26 cellular contexts compared by ENCODE assay signal in genomic region chr6:118506071-118506638, GRCh38. TPM values are rescaled to one million over a fixed set of nuclear protein-coding genes. Genes with fewer than 3 reads are reported as not detected.
A peak's percentile ranks its signal among the peaks of the same experiment; 100 is the strongest.
DNase-seq lines count a peak whose midpoint lies in the region; ATAC-seq and TF ChIP-seq lines count a peak whose summit lies in the region.
"Had no signal": no experiment of that assay in that cellular context is flagged by ENCODE, and none has a peak within 500 bp of the region (broad histone marks: within the 10 kb centered on the region; RNA-seq: fewer than 3 reads in every experiment).

No MANE protein-coding gene starts in this region.

- H3K27me3 Mint-ChIP-seq in activated T-cell treated with anti-CD3 and anti-CD28 coated beads, Interleukin-2, amount 50 U/mL, for 24 hours: no peaks in the 10 kb centered on the region
- no peaks in the 10 kb centered on the region for H3K27me3 Mint-ChIP-seq in activated T-cell treated with anti-CD3 and anti-CD28 coated beads, Interleukin-2, amount 50 U/mL, for 4 hours (ENCODE audit: low read depth)
- H3K27me3 Mint-ChIP-seq in CD4-positive, alpha-beta T cell: no peaks in the 10 kb centered on the region
- no peaks in the 10 kb centered on the region for H3K27me3 Mint-ChIP-seq in naive thymus-derived CD8-positive, alpha-beta T cell
- H3K27me3 Mint-ChIP-seq in stimulated activated memory B cell treated with anti-CD40 and anti-IgM and Interleukin-4, amounts not matched to agents 10 μg/mL and 1 μg/mL and 100 μg/mL, for 72 hours: no peaks in the 10 kb centered on the region

- CTCF ChIA-PET in CD4-positive, alpha-beta T cell (lab: Charles Lee): no interaction called here

- peaks cover 54% of the 10 kb centered on the region for H3K36me3 Mint-ChIP-seq in activated T-cell treated with anti-CD3 and anti-CD28 coated beads, Interleukin-2, amount 50 U/mL, for 24 hours (ENCODE audit: low read depth)
- H3K36me3 Mint-ChIP-seq in activated T-cell treated with anti-CD3 and anti-CD28 coated beads, Interleukin-2, amount 50 U/mL, for 4 hours (ENCODE audit: insufficient read depth): peaks cover 33% of the 10 kb centered on the region
- H3K36me3 Mint-ChIP-seq in CD4-positive, alpha-beta T cell (ENCODE audit: low read depth): peaks cover 62% of the 10 kb centered on the region
- peaks cover 28 to 54% (median 39%) of the 10 kb centered on the region in 3 donors for H3K36me3 Mint-ChIP-seq in naive thymus-derived CD8-positive, alpha-beta T cell
- H3K36me3 Mint-ChIP-seq in stimulated activated memory B cell treated with anti-CD40 and anti-IgM and Interleukin-4, amounts not matched to agents 10 μg/mL and 1 μg/mL and 100 μg/mL, for 72 hours: peaks cover 29% of the 10 kb centered on the region

- peaks cover 12% of the 10 kb centered on the region for H3K4me1 Mint-ChIP-seq in activated T-cell treated with anti-CD3 and anti-CD28 coated beads, Interleukin-2, amount 50 U/mL, for 24 hours (ENCODE audit: low read depth)
- H3K4me1 Mint-ChIP-seq in activated T-cell treated with anti-CD3 and anti-CD28 coated beads, Interleukin-2, amount 50 U/mL, for 4 hours (ENCODE audit: low read depth): peaks cover 7% of the 10 kb centered on the region
- H3K4me1 Mint-ChIP-seq in CD4-positive, alpha-beta T cell (ENCODE audit: low read depth): peaks cover 10% of the 10 kb centered on the region
- peaks cover 13 to 31% (median 19%) of the 10 kb centered on the region in 4 donors for H3K4me1 Mint-ChIP-seq in naive thymus-derived CD8-positive, alpha-beta T cell
- H3K4me1 Mint-ChIP-seq in stimulated activated memory B cell treated with anti-CD40 and anti-IgM and Interleukin-4, amounts not matched to agents 10 μg/mL and 1 μg/mL and 100 μg/mL, for 72 hours: peaks cover 12% of the 10 kb centered on the region
- H3K4me1 Mint-ChIP-seq: H9, WTC11 had no signal

- no peak for DNase-seq in activated T-cell treated with anti-CD3 and anti-CD28 coated beads, Interleukin-2, amount 50 U/mL, for 24 hours
- no peak for DNase-seq in activated T-cell treated with anti-CD3 and anti-CD28 coated beads, Interleukin-2, amount 50 U/mL, for 4 hours
- no peak for DNase-seq in CD4-positive, alpha-beta T cell
- DNase-seq in LHCN-M2 (ENCODE audit: low read depth): peak; percentile 57
- DNase-seq in naive thymus-derived CD8-positive, alpha-beta T cell: no peak
- DNase-seq in iPS-NIHi11 (ENCODE audit: low spot score): no peak
- DNase-seq: ACHN; activated CD8-positive, alpha-beta memory T cell treated with anti-CD3 and anti-CD28 coated beads, Interleukin-2, amount 50 U/mL, for 48 hours; activated effector memory CD4-positive, alpha-beta T cell treated with anti-CD3 and anti-CD28 coated beads, Interleukin-2, amount 50 U/mL, for 16 hours; H9; Karpas-422; mammary epithelial cell; MV-4-11; NCI-H1694; occipital lobe; OCI-M1; stimulated activated CD4-positive, alpha-beta T cell treated with anti-CD3 and anti-CD28 coated beads, Interleukin-2, amount 100 ng/mL, for 48 hours; uterus had no signal

- no peak for TF ChIP-seq CTCF in CD4-positive, alpha-beta T cell (IDR thresholded peaks at IDR 0.05)

- no peak for ATAC-seq in activated T-cell treated with anti-CD3 and anti-CD28 coated beads, Interleukin-2, amount 50 U/mL, for 4 hours
- ATAC-seq in CD4-positive, alpha-beta T cell (ENCODE audit: poor library complexity): no peak
- ATAC-seq in naive thymus-derived CD8-positive, alpha-beta T cell: no peak
- ATAC-seq in stimulated activated memory B cell treated with anti-CD40 and anti-IgM and Interleukin-4, amounts not matched to agents 10 μg/mL and 1 μg/mL and 100 μg/mL, for 72 hours: no peak
- no peak for ATAC-seq in HG02884 (IDR thresholded peaks at IDR 0.05; ENCODE audit: unreplicated experiment)
- ATAC-seq: stimulated activated effector memory CD8-positive, alpha-beta T cell treated with anti-CD3 and anti-CD28 coated beads, Interleukin-12 subunit alpha, Interleukin-12 subunit beta, amount 100 ng/mL, for 72 hours; WTC11 had no signal

- no peaks in the 10 kb centered on the region for H3K9me3 Mint-ChIP-seq in activated T-cell treated with anti-CD3 and anti-CD28 coated beads, Interleukin-2, amount 50 U/mL, for 24 hours
- H3K9me3 Mint-ChIP-seq in activated T-cell treated with anti-CD3 and anti-CD28 coated beads, Interleukin-2, amount 50 U/mL, for 4 hours: no peaks in the 10 kb centered on the region
- H3K9me3 Mint-ChIP-seq in CD4-positive, alpha-beta T cell: no peaks in the 10 kb centered on the region
- H3K9me3 Mint-ChIP-seq in naive thymus-derived CD8-positive, alpha-beta T cell: peaks cover 0 to 6% (median 0%) of the 10 kb centered on the region in 9 donors
- no peaks in the 10 kb centered on the region for H3K9me3 Mint-ChIP-seq in stimulated activated memory B cell treated with anti-CD40 and anti-IgM and Interleukin-4, amounts not matched to agents 10 μg/mL and 1 μg/mL and 100 μg/mL, for 72 hours
- H3K9me3 Mint-ChIP-seq: H9; stimulated activated effector memory CD8-positive, alpha-beta T cell treated with anti-CD3 and anti-CD28 coated beads, Interleukin-12 subunit alpha, Interleukin-12 subunit beta, amount 100 ng/mL, for 72 hours had no signal

- POLR2A ChIA-PET in CD4-positive, alpha-beta T cell (lab: Charles Lee): no interaction called here
- POLR2A ChIA-PET in naive thymus-derived CD8-positive, alpha-beta T cell (lab: Charles Lee): no interaction called here

- no peaks in the 10 kb centered on the region for H3K27me3 ChIP-seq in CD4-positive, alpha-beta T cell (ENCODE audit: control insufficient read depth, insufficient read depth, low read length)
- H3K27me3 ChIP-seq: BLaER1, cardiac muscle cell, uterus had no signal

- no peak overlapping the region for H3K4me3 Mint-ChIP-seq in activated T-cell treated with anti-CD3 and anti-CD28 coated beads, Interleukin-2, amount 50 U/mL, for 24 hours
- no peak overlapping the region for H3K4me3 Mint-ChIP-seq in activated T-cell treated with anti-CD3 and anti-CD28 coated beads, Interleukin-2, amount 50 U/mL, for 4 hours
- no peak overlapping the region for H3K4me3 Mint-ChIP-seq in CD4-positive, alpha-beta T cell
- H3K4me3 Mint-ChIP-seq in naive thymus-derived CD8-positive, alpha-beta T cell: no peak overlapping the region
- no peak overlapping the region for H3K4me3 Mint-ChIP-seq in stimulated activated memory B cell treated with anti-CD40 and anti-IgM and Interleukin-4, amounts not matched to agents 10 μg/mL and 1 μg/mL and 100 μg/mL, for 72 hours
- H3K4me3 Mint-ChIP-seq: H9; stimulated activated effector memory CD8-positive, alpha-beta T cell treated with anti-CD3 and anti-CD28 coated beads, Interleukin-12 subunit alpha, Interleukin-12 subunit beta, amount 100 ng/mL, for 72 hours; WTC11 had no signal

- H3K27ac Mint-ChIP-seq in activated T-cell treated with anti-CD3 and anti-CD28 coated beads, Interleukin-2, amount 50 U/mL, for 24 hours: peak overlapping the region; percentile 9
- peak overlapping the region; percentile 52 for H3K27ac Mint-ChIP-seq in CD4-positive, alpha-beta T cell
- peak overlapping the region in 7 of 10 donors; percentile 1 to 81 (median 48) for H3K27ac Mint-ChIP-seq in naive thymus-derived CD8-positive, alpha-beta T cell
- H3K27ac Mint-ChIP-seq in stimulated activated memory B cell treated with anti-CD40 and anti-IgM and Interleukin-4, amounts not matched to agents 10 μg/mL and 1 μg/mL and 100 μg/mL, for 72 hours: no peak overlapping the region

- no peak overlapping the region for H3K27ac ChIP-seq in CD4-positive, alpha-beta T cell (ENCODE audit: low read depth, low read length)
- H3K27ac ChIP-seq: BLaER1, cardiac muscle cell, uterus had no signal

- intact Hi-C loops in CD4-positive, alpha-beta T cell (cut with DNase I, micrococcal nuclease): no loop called here

- H3K9me3 ChIP-seq in CD4-positive, alpha-beta T cell (ENCODE audit: control insufficient read depth, low read length): no peaks in the 10 kb centered on the region
- H3K9me3 ChIP-seq: BLaER1, uterus had no signal

RNA-seq across cellular contexts. Expression of gene PLN, which starts 41.9 kb away (rescaled TPM):
- under 1 TPM in 1 of 3 donors, not detected in 2; 0.16 TPM for total RNA-seq in activated T-cell treated with anti-CD3 and anti-CD28 coated beads, Interleukin-2, amount 50 U/mL, for 4 hours
- not detected for total RNA-seq in CD4-positive, alpha-beta T cell
- not detected in 2 replicates for total RNA-seq in LHCN-M2 (2014; rRNA removed)
- 0.02 TPM for polyA plus RNA-seq in LHCN-M2 (2012)
- total RNA-seq in naive thymus-derived CD8-positive, alpha-beta T cell: not detected
- polyA plus RNA-seq in naive thymus-derived CD8-positive, alpha-beta T cell: under 1 TPM; 0.09 to 0.27 (median 0.15) TPM
- total RNA-seq: Daoy, H9, kidney epithelial cell, mammary epithelial cell, WTC11 had no signal
- polyA plus RNA-seq: mammary epithelial cell had no signal
